ENCODE assay signal across 20 cellular contexts in the genomic region with DNA sequence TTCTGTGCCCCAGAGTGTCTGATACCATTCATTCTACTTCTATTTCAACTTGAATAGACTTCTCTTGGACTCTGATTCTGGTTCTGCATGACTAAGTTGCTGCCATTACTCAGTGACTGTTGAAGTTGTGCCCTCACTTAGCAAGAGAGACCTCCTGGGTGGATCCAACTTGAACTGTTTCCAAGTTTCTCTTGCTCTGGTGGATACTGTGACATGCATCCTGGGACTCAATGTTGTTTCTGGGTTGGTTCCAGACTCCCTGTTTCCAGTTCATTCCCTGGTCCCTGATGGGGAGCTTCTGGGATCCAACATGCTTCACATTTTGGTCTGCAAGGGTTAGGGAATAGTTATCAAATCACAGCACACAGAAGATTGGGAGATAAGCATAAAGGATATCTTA. TPM values are rescaled to one million over a fixed set of nuclear protein-coding genes. Genes with fewer than 3 reads are reported as not detected.
DNase-seq lines count a peak whose midpoint lies in the region; ATAC-seq and TF ChIP-seq lines count a peak whose summit lies in the region.
"Had no signal": no experiment of that assay in that cellular context is flagged by ENCODE, and none has a peak within 500 bp of the region (broad histone marks: within the 10 kb centered on the region; RNA-seq: fewer than 3 reads in every experiment).

No MANE protein-coding gene starts in this region.

- peak; percentile 41 for DNase-seq in NCI-H345 (lab: John Stamatoyannopoulos, UW)
- no peak for DNase-seq in NCI-H345 treated with DMSO at 0.1 percent for 48 hours (lab: John Stamatoyannopoulos, UW; ENCODE audit: unreplicated experiment)
- DNase-seq in SJCRH30: peak; percentile 9 to 43
- peak; percentile 53 for DNase-seq in fibroblast of peridontal ligament (ENCODE audit: extremely low read depth)
- DNase-seq in stromal cell of bone marrow (ENCODE audit: low read depth): peak; percentile 49
- no peak for DNase-seq in PC-9
- DNase-seq in foreskin keratinocyte: no peak
- DNase-seq: activated naive CD8-positive, alpha-beta T cell treated with anti-CD3 and anti-CD28 coated beads, Interleukin-2, amount 50 U/mL, for 24 hours; activated T-cell treated with anti-CD3 and anti-CD28 coated beads, Interleukin-2, amount 50 U/mL, for 48 hours; H7; KG1; NCI-H1694; NCI-H774; right cardiac atrium; Right ventricle myocardium superior; upper lobe of right lung had no signal

- H3K27me3 ChIP-seq in SJCRH30: no peaks in the 10 kb centered on the region
- H3K27me3 ChIP-seq in PC-9 (ENCODE audit: insufficient read depth, low read depth): peaks cover 54% of the 10 kb centered on the region
- H3K27me3 ChIP-seq in foreskin keratinocyte: peaks cover 5% of the 10 kb centered on the region
- H3K27me3 ChIP-seq: upper lobe of right lung had no signal

- no peak for TF ChIP-seq CTCF in PC-9 (conservative IDR thresholded peaks at IDR 0.05)
- no peak for TF ChIP-seq CTCF in foreskin keratinocyte (conservative IDR thresholded peaks at IDR 0.05)

- no peak for ATAC-seq in foreskin keratinocyte
- ATAC-seq in GM18520 (IDR thresholded peaks at IDR 0.05; ENCODE audit: unreplicated experiment): no peak
- ATAC-seq: A549; activated naive CD8-positive, alpha-beta T cell treated with anti-CD3 and anti-CD28 coated beads, Interleukin-2, amount 50 U/mL, for 24 hours; right cardiac atrium; upper lobe of right lung had no signal

- no peak overlapping the region for H2AFZ ChIP-seq in PC-9

- no TSS peak for BruUV-seq in PC-9 (replicated peaks; lab: Mats Ljungman, UMichigan)

- no peaks in the 10 kb centered on the region for H3K9me2 ChIP-seq in PC-9 (ENCODE audit: insufficient read depth)

- no peaks in the 10 kb centered on the region; the same call in 1 of the 2 replicates for H3K9me3 ChIP-seq in SJCRH30 (replicated peaks)
- no peaks in the 10 kb centered on the region for H3K9me3 ChIP-seq in PC-9 (ENCODE audit: insufficient read depth, low read depth)
- H3K9me3 ChIP-seq: upper lobe of right lung had no signal

- no peak overlapping the region for H3K4me2 ChIP-seq in PC-9
- H3K4me2 ChIP-seq: A549 had no signal

- H3K36me3 ChIP-seq in SJCRH30: no peaks in the 10 kb centered on the region
- no peaks in the 10 kb centered on the region for H3K36me3 ChIP-seq in PC-9 (ENCODE audit: low read depth)
- H3K36me3 ChIP-seq: upper lobe of right lung had no signal

- H3K4me3 ChIP-seq in SJCRH30: no peak overlapping the region
- H3K4me3 ChIP-seq in PC-9: no peak overlapping the region
- H3K4me3 ChIP-seq: A549, coronary artery, lung, upper lobe of right lung had no signal

- no peaks in the 10 kb centered on the region for H3K79me2 ChIP-seq in PC-9 (ENCODE audit: low read depth)

- H4K20me1 ChIP-seq in PC-9 (ENCODE audit: insufficient read depth): no peaks in the 10 kb centered on the region

- POLR2A ChIA-PET in PC-9 (lab: Charles Lee; ENCODE audit: unreplicated experiment): no interaction called here

- CTCF ChIA-PET in PC-9 (lab: Charles Lee): no interaction called here

- intact Hi-C loops in PC-9 (cut with micrococcal nuclease; ENCODE audit: unreplicated experiment): no loop called here

- H3K4me1 ChIP-seq in SJCRH30: peaks cover 13% of the 10 kb centered on the region
- H3K4me1 ChIP-seq in PC-9 (replicated peaks; ENCODE audit: insufficient read depth): 0 out of 2 replicates have a peak, but pooled peaks cover 7% of the 10 kb centered on the region
- no peaks in the 10 kb centered on the region for H3K4me1 ChIP-seq in foreskin keratinocyte
- H3K4me1 ChIP-seq: upper lobe of right lung had no signal

- H3K27ac ChIP-seq in SJCRH30 (no peak overlapping the region), PC-9 (no peak overlapping the region), foreskin keratinocyte (no peak overlapping the region)
- H3K27ac ChIP-seq: A549, coronary artery, upper lobe of right lung had no signal

- H3F3A ChIP-seq in PC-9 (ENCODE audit: insufficient read depth, low read depth): peaks cover 6% of the 10 kb centered on the region; the same call in 1 of the 2 replicates

RNA-seq across cellular contexts. Expression of a gene that starts 26.2 kb away (rescaled TPM):
- total RNA-seq in SJCRH30 (2014; rRNA removed; shearing (Covaris generic)): 26.0 and 31.0 TPM in 2 replicates
- total RNA-seq in PC-9 (2021) (18.9 and 19.1 TPM in 2 replicates), foreskin keratinocyte (21.0 and 22.2 TPM in 2 replicates)
- polyA plus RNA-seq in foreskin keratinocyte: 12.5 and 15.2 TPM in 2 replicates

RNA-seq across cellular contexts. Expression of a gene that starts 31.8 kb away (rescaled TPM):
- total RNA-seq in SJCRH30 (2014; rRNA removed; shearing (Covaris generic)): 5.5 and 5.6 TPM in 2 replicates
- total RNA-seq in PC-9 (2021): 1.7 and 3.2 TPM in 2 replicates
- total RNA-seq in foreskin keratinocyte: 0.99 and 3.0 TPM in 2 replicates
- 0.72 and 1.4 TPM in 2 replicates for polyA plus RNA-seq in foreskin keratinocyte

Comparison
In these comparisons a context has a peak if more than half of its experiments do, and no peak if none do; other contexts are left out.
1. DNase-seq: peak in NCI-H345 (single experiment), SJCRH30 (2 of 2), fibroblast of peridontal ligament (single experiment) and stromal cell of bone marrow (single experiment); none in NCI-H345 treated with DMSO at 0.1 percent for 48 hours (single experiment), PC-9 (0 of 2) and foreskin keratinocyte (0 of 2).